Comparison of ENCODE assay signal across 24 cellular contexts in genomic region chr4:145333786-145334185, GRCh38.
DNase-seq lines count a peak whose midpoint lies in the region; ATAC-seq, FAIRE-seq and TF ChIP-seq lines count a peak whose summit lies in the region.
"Had no signal": no experiment of that assay in that cellular context is flagged by ENCODE, and none has a peak within 500 bp of the region (broad histone marks: within the 10 kb centered on the region; RNA-seq: fewer than 3 reads in every experiment).

No MANE protein-coding gene starts in this region.

- no peak for TF ChIP-seq POLR2A in H1 (IDR thresholded peaks at IDR 0.05; ENCODE audit: control extremely low read depth in 1 of 2, low read depth in 2 of 2, low read length in 2 of 2)

- H4K91ac ChIP-seq in H1 (replicated peaks; ENCODE audit: insufficient read length, low read length): no peak overlapping the region

- no peak overlapping the region for H4K5ac ChIP-seq in H1 (ENCODE audit: insufficient read length, low read depth, low read length)

- no peaks in the 10 kb centered on the region for H3K36me3 ChIP-seq in H1 (ENCODE audit: control insufficient read depth in 2 of 4, insufficient read depth in 4 of 4, low read length in 3 of 4)
- H3K36me3 ChIP-seq in pancreas: no peaks in the 10 kb centered on the region
- H3K36me3 ChIP-seq: BE2C had no signal

- no peak overlapping the region for H3K14ac ChIP-seq in H1 (ENCODE audit: insufficient read length)

- H2BK12ac ChIP-seq in H1 (ENCODE audit: low read depth, low read length): no peak overlapping the region

- H3K4me2 ChIP-seq in H1 (ENCODE audit: insufficient read depth in 1 of 2, low read depth in 2 of 2, low read length in 2 of 2): no peak overlapping the region
- H3K4me2 ChIP-seq: PC-9 had no signal

- H2BK120ac ChIP-seq in H1 (replicated peaks; ENCODE audit: low read depth, low read length): no peak overlapping the region

- FAIRE-seq in H1 (lab: Jason Lieb, UNC) (no peak), pancreas (lab: Jason Lieb, UNC) (no peak)
- FAIRE-seq: GM12892 had no signal

- DNase-seq in NCI-H2029 treated with DMSO at 0.1 percent for 48 hours (lab: John Stamatoyannopoulos, UW): peak; percentile 2
- no peak for DNase-seq in NCI-H2029 (lab: John Stamatoyannopoulos, UW)
- DNase-seq in NCI-H345 (lab: John Stamatoyannopoulos, UW): peak; percentile 3
- no peak for DNase-seq in H1 (ENCODE audit: low read depth in 1 of 2, low spot score in 2 of 2)
- peak in 4 of 6 donors; percentile 25 to 64 (median 35) for DNase-seq in pancreas
- DNase-seq in AG08395 (ENCODE audit: low spot score): no peak
- no peak for DNase-seq in stimulated activated naive CD8-positive, alpha-beta T cell treated with anti-CD3 and anti-CD28 coated beads, Interleukin-15, Interleukin-2, amounts not matched to agents 100 U/mL and 50 U/mL, for 24 hours
- no peak for DNase-seq in A172 (ENCODE audit: low spot score)
- DNase-seq: 8988T; BE2C; Caco-2; CD4-positive, CD25-positive, alpha-beta regulatory T cell; HCEC 1CT; Kasumi-1; NCI-H1105; NCI-H1694; NCI-H446; NCI-H774; PC-9; SIG-M5; T-cell had no signal

- no peak overlapping the region for H3K4me3 ChIP-seq in H1 (ENCODE audit: extremely low read depth in 1 of 4, insufficient read depth in 2 of 4, low read depth in 3 of 4, low read length in 4 of 4)
- no peak overlapping the region for H3K4me3 ChIP-seq in pancreas
- H3K4me3 ChIP-seq: PC-9 had no signal

- H3K79me1 ChIP-seq in H1 (ENCODE audit: low read depth, low read length): no peaks in the 10 kb centered on the region

- 81% methylated on average over 3 of the region's 3 CpGs; no CpG with 5 or more reads in 1 of the 2 experiments for WGBS in H1 (ENCODE audit: extremely low coverage in 1 of 2, insufficient coverage in 1 of 2, insufficient read length in 1 of 2, insufficient replicate concordance in 2 of 2, low coverage in 1 of 2, low lambda C conversion rate in 2 of 2, missing lambda C conversion rate in 1 of 2), 2 experiments
- 14 to 17% methylated on average over 3 of the region's 3 CpGs for WGBS in pancreas, 2 donors

- no peak overlapping the region for H3K9ac ChIP-seq in H1 (replicated peaks in 1 of 4; ENCODE audit: extremely low read depth in 1 of 4, low read depth in 3 of 4, low read length in 3 of 4)

- no peaks in the 10 kb centered on the region for H3K27me3 ChIP-seq in H1 (replicated peaks in 1 of 4; ENCODE audit: control insufficient read depth in 3 of 4, extremely low read depth in 1 of 4, insufficient read depth in 3 of 4, low read length in 3 of 4)
- H3K27me3 ChIP-seq in pancreas: no peaks in the 10 kb centered on the region
- H3K27me3 ChIP-seq: BE2C had no signal

- TF ChIP-seq EP300 in H1 (IDR thresholded peaks at IDR 0.05; ENCODE audit: borderline replicate concordance in 1 of 2, low read depth in 2 of 2, low read length in 2 of 2): no peak

- H3K27ac ChIP-seq in H1 (ENCODE audit: low read depth, low read length): no peak overlapping the region
- peak overlapping the region in 2 of 4 donors; percentile 5 to 30 for H3K27ac ChIP-seq in pancreas
- H3K27ac ChIP-seq: PC-9, RWPE1 had no signal

- H3K4me1 ChIP-seq in H1 (replicated peaks in 1 of 4; ENCODE audit: control insufficient read depth in 3 of 4, insufficient read depth in 4 of 4, low read length in 3 of 4): no peaks in the 10 kb centered on the region
- peaks cover 0 to 9% (median 7%) of the 10 kb centered on the region in 3 donors for H3K4me1 ChIP-seq in pancreas
- H3K4me1 ChIP-seq: BE2C had no signal

- intact Hi-C loops in pancreas (cut with DNase I): no loop called here

- no peak overlapping the region for H3K4ac ChIP-seq in H1 (replicated peaks; ENCODE audit: insufficient read length, low read depth, low read length)

- H2BK15ac ChIP-seq in H1 (ENCODE audit: low read length): no peak overlapping the region

- no peaks in the 10 kb centered on the region for H4K20me1 ChIP-seq in H1 (replicated peaks in 1 of 2; ENCODE audit: control insufficient read depth in 1 of 2, insufficient read depth in 2 of 2, low read length in 2 of 2)

- no peaks in the 10 kb centered on the region for H3K9me3 ChIP-seq in H1 (ENCODE audit: insufficient read depth in 2 of 2, low read depth in 1 of 2, low read length in 1 of 2)
- no peaks in the 10 kb centered on the region for H3K9me3 ChIP-seq in pancreas
- H3K9me3 ChIP-seq: BE2C, Caco-2 had no signal

- no peak overlapping the region for H3K23ac ChIP-seq in H1 (ENCODE audit: insufficient read length)

- no peak overlapping the region for H2AK5ac ChIP-seq in H1 (ENCODE audit: low read depth, low read length)

- POLR2A ChIA-PET in H1 (lab: Charles Lee; ENCODE audit: partially characterized antibody): no interaction called here

- peak; percentile 93 to 98 (median 95) for ATAC-seq in pancreas
- no peak for ATAC-seq in stimulated activated naive CD8-positive, alpha-beta T cell treated with anti-CD3 and anti-CD28 coated beads, Interleukin-15, Interleukin-2, amounts not matched to agents 100 U/mL and 50 U/mL, for 24 hours
- ATAC-seq: SK-N-SH treated with all-trans-retinoic acid at 6 μM for 48 hours, T-cell had no signal

- H2BK5ac ChIP-seq in H1 (ENCODE audit: low read depth, low read length): no peak overlapping the region

- no peak for TF ChIP-seq CTCF in H1 (IDR thresholded peaks at IDR 0.05; ENCODE audit: control extremely low read depth in 1 of 3, insufficient read depth in 1 of 3, low read depth in 1 of 3, low read length in 3 of 3)
- no peak for TF ChIP-seq CTCF in pancreas (IDR thresholded peaks at IDR 0.05)

- H2BK20ac ChIP-seq in H1 (ENCODE audit: low read length): no peak overlapping the region

- TF ChIP-seq RAD21 in H1 (IDR thresholded peaks at IDR 0.05 in 1 of 2, conservative IDR thresholded peaks at IDR 0.05 in 1 of 2; ENCODE audit: low read depth in 2 of 2, low read length in 2 of 2): no peak

- H3K56ac ChIP-seq in H1 (replicated peaks; ENCODE audit: insufficient read length, low read depth, low read length): no peak overlapping the region

- no peaks in the 10 kb centered on the region for H3K79me2 ChIP-seq in H1 (ENCODE audit: control insufficient read depth in 1 of 2, insufficient read depth in 2 of 2, low read length in 2 of 2)

- CTCF ChIA-PET in H1 (lab: Charles Lee; ENCODE audit: partially characterized antibody): no interaction called here

- no peaks in the 10 kb centered on the region for H3K23me2 ChIP-seq in H1 (ENCODE audit: low read depth, low read length)

- 0 out of 2 replicates have a peak overlapping the region, but pooled peaks have one; percentile 30 for H2AFZ ChIP-seq in H1 (ENCODE audit: low read length)
- H2AFZ ChIP-seq: PC-9 had no signal

- no peak overlapping the region for H3K18ac ChIP-seq in H1 (ENCODE audit: extremely low read depth, low read length)

- H4K8ac ChIP-seq in H1 (ENCODE audit: extremely low read depth, insufficient read depth, low read length): no peak overlapping the region

TF ChIP-seq in H1, 55 proteins besides CTCF, POLR2A, EP300 and RAD21:
- TF ChIP-seq GTF2F1 (IDR thresholded peaks at IDR 0.05; ENCODE audit: borderline replicate concordance, low read depth, low read length): no peak
- TF ChIP-seq SP1 (IDR thresholded peaks at IDR 0.05; ENCODE audit: low read depth, low read length): no peak

Comparison
In these comparisons a context has a peak if more than half of its experiments do, and no peak if none do; other contexts are left out.
1. DNase-seq: peak in NCI-H2029 treated with DMSO at 0.1 percent for 48 hours (single experiment), NCI-H345 (single experiment) and pancreas (4 of 6); none in NCI-H2029 (single experiment), H1 (0 of 2), AG08395 (single experiment), stimulated activated naive CD8-positive, alpha-beta T cell treated with anti-CD3 and anti-CD28 coated beads, Interleukin-15, Interleukin-2, amounts not matched to agents 100 U/mL and 50 U/mL, for 24 hours (single experiment) and A172 (single experiment).